In genomic region chr2:74138952-74139323, GRCh38 we compare ENCODE assay signal across 18 cellular contexts. TPM values are rescaled to one million over a fixed set of nuclear protein-coding genes. Genes with fewer than 3 reads are reported as not detected.
DNase-seq lines count a peak whose midpoint lies in the region; ATAC-seq, FAIRE-seq and TF ChIP-seq lines count a peak whose summit lies in the region.
"Had no signal": no experiment of that assay in that cellular context is flagged by ENCODE, and none has a peak within 500 bp of the region (broad histone marks: within the 10 kb centered on the region; RNA-seq: fewer than 3 reads in every experiment).

No MANE protein-coding gene starts in this region.

- H4K91ac ChIP-seq in H1 (replicated peaks; ENCODE audit: insufficient read length, low read length): no peak overlapping the region

- no peak for TF ChIP-seq EP300 in H1 (IDR thresholded peaks at IDR 0.05; ENCODE audit: borderline replicate concordance in 1 of 2, low read depth in 2 of 2, low read length in 2 of 2)

- 0 out of 2 replicates have a peak overlapping the region, but pooled peaks have one; percentile 60 for H2BK5ac ChIP-seq in H1 (ENCODE audit: low read depth, low read length)

- no peak overlapping the region for H2BK120ac ChIP-seq in H1 (replicated peaks; ENCODE audit: low read depth, low read length)

- no peaks in the 10 kb centered on the region for H3K27me3 Mint-ChIP-seq in osteocyte (ENCODE audit: unreplicated experiment)
- H3K27me3 Mint-ChIP-seq: dendritic cell treated with granulocyte-macrophage colony-stimulating factor and Interleukin-4, amounts not matched to agents 40 ng/mL and 50 ng/mL, for 4 days; naive thymus-derived CD8-positive, alpha-beta T cell had no signal

- H3K4me1 Mint-ChIP-seq in osteocyte (ENCODE audit: unreplicated experiment): no peaks in the 10 kb centered on the region

- CTCF ChIA-PET in H1 (lab: Charles Lee; ENCODE audit: partially characterized antibody): interaction anchor here (0.6 to 3.4 kb wide), 36 partner anchors 8 to 293 kb away, joined by 3 to 38 read pairs (median 4); no protein-coding TSS in a partner anchor

- H2BK15ac ChIP-seq in H1 (ENCODE audit: low read length): no peak overlapping the region

- H4K8ac ChIP-seq in H1 (ENCODE audit: extremely low read depth, insufficient read depth, low read length): no peak overlapping the region

- H2BK12ac ChIP-seq in H1 (ENCODE audit: low read depth, low read length): 0 out of 2 replicates have a peak overlapping the region, but pooled peaks have one; percentile 39

- POLR2A ChIA-PET in H1 (lab: Charles Lee; ENCODE audit: partially characterized antibody): interaction anchor here (0.7 to 3.1 kb wide), 12 partner anchors 9 to 122 kb away, joined by 3 to 21 read pairs (median 4); partner anchors contain the start of genes BOLA3 and MTHFD2

- no peak overlapping the region for H3K56ac ChIP-seq in H1 (replicated peaks; ENCODE audit: insufficient read length, low read depth, low read length)

- H4K20me1 ChIP-seq in Loucy (ENCODE audit: insufficient read depth, low read length, poor library complexity, severe bottlenecking): no peaks in the 10 kb centered on the region
- peaks cover 5 to 8% of the 10 kb centered on the region in 2 experiments for H4K20me1 ChIP-seq in H1 (replicated peaks in 1 of 2; ENCODE audit: control insufficient read depth in 1 of 2, insufficient read depth in 2 of 2, low read length in 2 of 2)

- H2BK20ac ChIP-seq in H1 (ENCODE audit: low read length): no peak overlapping the region

- H3K4me3 ChIP-seq in Loucy (ENCODE audit: low read length, poor library complexity, severe bottlenecking) (no peak overlapping the region), H1 (ENCODE audit: extremely low read depth in 1 of 4, insufficient read depth in 2 of 4, low read depth in 3 of 4, low read length in 4 of 4) (no peak overlapping the region)
- H3K4me3 ChIP-seq: SJSA1, suprapubic skin had no signal

- H3K4me1 ChIP-seq in Loucy (ENCODE audit: insufficient read depth, low read length, poor library complexity, severe bottlenecking): peaks cover 15% of the 10 kb centered on the region
- H3K4me1 ChIP-seq in H1 (replicated peaks in 1 of 4; ENCODE audit: control insufficient read depth in 3 of 4, insufficient read depth in 4 of 4, low read length in 3 of 4): no peaks in the 10 kb centered on the region; a peak in 1 of 7 replicates
- H3K4me1 ChIP-seq: SJSA1, suprapubic skin had no signal

- H3K27me3 ChIP-seq in Loucy (ENCODE audit: insufficient read depth, low read length, poor library complexity, severe bottlenecking) (no peaks in the 10 kb centered on the region), H1 (replicated peaks in 1 of 4; ENCODE audit: control insufficient read depth in 3 of 4, extremely low read depth in 1 of 4, insufficient read depth in 3 of 4, low read length in 3 of 4) (no peaks in the 10 kb centered on the region)
- H3K27me3 ChIP-seq: SJSA1, suprapubic skin had no signal

- H3K9ac ChIP-seq in Loucy (ENCODE audit: low read depth, low read length, poor library complexity, severe bottlenecking) (no peak overlapping the region), H1 (replicated peaks in 1 of 4; ENCODE audit: extremely low read depth in 1 of 4, low read depth in 3 of 4, low read length in 3 of 4) (no peak overlapping the region)

- no peak for ATAC-seq in HG03280 (IDR thresholded peaks at IDR 0.05; ENCODE audit: unreplicated experiment)
- ATAC-seq: naive thymus-derived CD8-positive, alpha-beta T cell had no signal

- no peak overlapping the region for H3K27ac Mint-ChIP-seq in osteocyte (ENCODE audit: unreplicated experiment)
- H3K27ac Mint-ChIP-seq: activated T-helper 1 cell treated with anti-CD3 and anti-CD28 coated beads, Interleukin-12 subunit alpha, Interleukin-12 subunit beta, Interleukin-2, Interleukin-4 antibody, amounts not matched to agents 30 ng/mL and 10 ng/mL and 1 ng/mL, durations not matched to agents 14 hours and 24 hours and 36 hours; dendritic cell treated with granulocyte-macrophage colony-stimulating factor and Interleukin-4, amounts not matched to agents 40 ng/mL and 50 ng/mL, for 4 days had no signal

- no peak for TF ChIP-seq POLR2A in H1 (IDR thresholded peaks at IDR 0.05; ENCODE audit: control extremely low read depth in 1 of 2, low read depth in 2 of 2, low read length in 2 of 2)

- H3K9me3 ChIP-seq in Loucy (ENCODE audit: insufficient read depth, low read depth, low read length): no peaks in the 10 kb centered on the region
- no peaks in the 10 kb centered on the region for H3K9me3 ChIP-seq in H1 (ENCODE audit: insufficient read depth in 2 of 2, low read depth in 1 of 2, low read length in 1 of 2)
- H3K9me3 ChIP-seq: suprapubic skin had no signal

- H3K4me2 ChIP-seq in Loucy (ENCODE audit: low read depth, low read length, poor library complexity, severe bottlenecking) (no peak overlapping the region), H1 (ENCODE audit: insufficient read depth in 1 of 2, low read depth in 2 of 2, low read length in 2 of 2) (no peak overlapping the region)

- TF ChIP-seq CTCF in Loucy (conservative IDR thresholded peaks at IDR 0.05; ENCODE audit: low read length) (peak; percentile 30), H1 (IDR thresholded peaks at IDR 0.05; ENCODE audit: control extremely low read depth in 1 of 3, insufficient read depth in 1 of 3, low read depth in 1 of 3, low read length in 3 of 3) (peak; percentile 68 to 73 (median 73)), osteocyte (IDR thresholded peaks at IDR 0.05) (no peak)

- H3K4ac ChIP-seq in H1 (replicated peaks; ENCODE audit: insufficient read length, low read depth, low read length): no peak overlapping the region

- no peaks in the 10 kb centered on the region for H3K23me2 ChIP-seq in H1 (ENCODE audit: low read depth, low read length)

- 71% methylated on average over 11 of the region's 11 CpGs; no CpG with 5 or more reads in 1 of the 2 experiments for WGBS in H1 (ENCODE audit: extremely low coverage in 1 of 2, insufficient coverage in 1 of 2, insufficient read length in 1 of 2, insufficient replicate concordance in 2 of 2, low coverage in 1 of 2, low lambda C conversion rate in 2 of 2, missing lambda C conversion rate in 1 of 2), 2 experiments

- H3K9me2 ChIP-seq in Loucy (replicated peaks; ENCODE audit: low read depth, low read length): no peaks in the 10 kb centered on the region

- peak; percentile 43 to 58; a peak in 3 of 4 replicates for TF ChIP-seq RAD21 in H1 (IDR thresholded peaks at IDR 0.05 in 1 of 2, conservative IDR thresholded peaks at IDR 0.05 in 1 of 2; ENCODE audit: low read depth in 2 of 2, low read length in 2 of 2)

- no peak overlapping the region for H3K23ac ChIP-seq in H1 (ENCODE audit: insufficient read length)

- peaks cover 17% of the 10 kb centered on the region for H3K36me3 Mint-ChIP-seq in osteocyte (ENCODE audit: unreplicated experiment)

- H3F3A ChIP-seq in Loucy (ENCODE audit: low read depth): no peaks in the 10 kb centered on the region

- H2AK5ac ChIP-seq in H1 (ENCODE audit: low read depth, low read length): no peak overlapping the region; the same call in 1 of the 2 replicates

- DNase-seq in NCI-H82 (lab: John Stamatoyannopoulos, UW): peak; percentile 18
- DNase-seq in NCI-H82 treated with DMSO at 0.1 percent for 48 hours (lab: John Stamatoyannopoulos, UW; ENCODE audit: unreplicated experiment): no peak
- DNase-seq in H1 (ENCODE audit: low read depth in 1 of 2, low spot score in 2 of 2): peak in 1 of 2 experiments; percentile 89
- DNase-seq in osteocyte (ENCODE audit: extremely low spot score, unreplicated experiment): peak; percentile 84
- DNase-seq in activated CD4-positive, alpha-beta T cell treated with anti-CD3 and anti-CD28 coated beads for 4 hours: no peak
- DNase-seq in NCI-H2171 (lab: John Stamatoyannopoulos, UW): no peak
- DNase-seq: activated CD4-positive, alpha-beta T cell treated with anti-CD3 and anti-CD28 coated beads, Interleukin-2, amount 50 U/mL, for 4 hours; amniotic stem cell; GDM1; naive thymus-derived CD8-positive, alpha-beta T cell; retina had no signal

- H3K9me3 Mint-ChIP-seq in osteocyte (ENCODE audit: unreplicated experiment): no peaks in the 10 kb centered on the region
- H3K9me3 Mint-ChIP-seq: activated T-helper 1 cell treated with anti-CD3 and anti-CD28 coated beads, Interleukin-12 subunit alpha, Interleukin-12 subunit beta, Interleukin-2, Interleukin-4 antibody, amounts not matched to agents 30 ng/mL and 10 ng/mL and 1 ng/mL, durations not matched to agents 14 hours and 24 hours and 36 hours; dendritic cell treated with granulocyte-macrophage colony-stimulating factor and Interleukin-4, amounts not matched to agents 40 ng/mL and 50 ng/mL, for 4 days; naive thymus-derived CD8-positive, alpha-beta T cell had no signal

- no peak overlapping the region for H3K27ac ChIP-seq in H1 (ENCODE audit: low read depth, low read length)
- H3K27ac ChIP-seq: SJSA1, suprapubic skin had no signal

- H3K36me3 ChIP-seq in Loucy (ENCODE audit: insufficient read depth, low read length) (peaks cover 12% of the 10 kb centered on the region; the same call in 1 of the 2 replicates), H1 (ENCODE audit: control insufficient read depth in 2 of 4, insufficient read depth in 4 of 4, low read length in 3 of 4) (peaks cover 0 to 21% (median 5%) of the 10 kb centered on the region in 4 experiments; a peak in 4 of 8 replicates)

- H3K18ac ChIP-seq in H1 (ENCODE audit: extremely low read depth, low read length): no peak overlapping the region

- no peak for FAIRE-seq in H1 (lab: Jason Lieb, UNC)
- FAIRE-seq: A204.1 had no signal

- H3K79me1 ChIP-seq in H1 (ENCODE audit: low read depth, low read length): peaks cover 2% of the 10 kb centered on the region; the same call in 1 of the 2 replicates

- H3K14ac ChIP-seq in H1 (ENCODE audit: insufficient read length): no peak overlapping the region

- no peak overlapping the region for H2AFZ ChIP-seq in Loucy (ENCODE audit: low read length)
- no peak overlapping the region for H2AFZ ChIP-seq in H1 (ENCODE audit: low read length)

- H3K4me3 Mint-ChIP-seq in osteocyte (ENCODE audit: unreplicated experiment): no peak overlapping the region
- H3K4me3 Mint-ChIP-seq: activated T-helper 1 cell treated with anti-CD3 and anti-CD28 coated beads, Interleukin-12 subunit alpha, Interleukin-12 subunit beta, Interleukin-2, Interleukin-4 antibody, amounts not matched to agents 30 ng/mL and 10 ng/mL and 1 ng/mL, durations not matched to agents 14 hours and 24 hours and 36 hours; dendritic cell treated with granulocyte-macrophage colony-stimulating factor and Interleukin-4, amounts not matched to agents 40 ng/mL and 50 ng/mL, for 4 days; naive thymus-derived CD8-positive, alpha-beta T cell had no signal

- no peak overlapping the region for H4K5ac ChIP-seq in H1 (ENCODE audit: insufficient read length, low read depth, low read length)

- 0 out of 2 replicates have a peak, but pooled peaks cover 5% of the 10 kb centered on the region for H3K79me2 ChIP-seq in Loucy (ENCODE audit: insufficient read depth, low read length)
- no peaks in the 10 kb centered on the region for H3K79me2 ChIP-seq in H1 (ENCODE audit: control insufficient read depth in 1 of 2, insufficient read depth in 2 of 2, low read length in 2 of 2)

RNA-seq across cellular contexts. Expression of gene BOLA3, which starts 8.8 kb away (rescaled TPM):
- 67.3 and 68.6 TPM in 2 replicates for total RNA-seq in H1 (2021; fragmentation: NEBNext Ultra II Directional; extraction: Animal tissue kit (Norgen Biotek cat#: 25700))
- 41.5 and 46.1 TPM in 2 replicates for polyA plus RNA-seq in H1 (2011; rRNA removed)
- 52.0 TPM for polyA plus RNA-seq in H1 (2011; cell fraction: cytosol; rRNA removed)
- 13.3 TPM for polyA plus RNA-seq in H1 (2011; cell fraction: nucleus; rRNA removed)
- polyA plus RNA-seq in H1 (2012, experiment 1 of 2): 42.8 to 64.7 TPM (median 51.8 TPM) in 4 replicates
- 54.5 TPM for polyA plus RNA-seq in H1 (2012, experiment 2 of 2)
- polyA plus RNA-seq in H1 (2013, experiment 1 of 2): 116 TPM
- polyA plus RNA-seq in H1 (2013, experiment 2 of 2): 116 TPM
- polyA minus RNA-seq in H1 (2011; rRNA and poly(A)+ RNA removed): 5.1 and 5.5 TPM in 2 replicates
- 16.7 TPM for polyA minus RNA-seq in H1 (2011; cell fraction: cytosol; rRNA and poly(A)+ RNA removed)
- 26.5 TPM for polyA minus RNA-seq in H1 (2011; cell fraction: nucleus; rRNA and poly(A)+ RNA removed)
- total RNA-seq in osteocyte: 22.4 and 23.1 TPM in 2 replicates

RNA-seq across cellular contexts. Expression of gene MOB1A, which starts 39.7 kb away (rescaled TPM):
- 91.7 and 93.9 TPM in 2 replicates for total RNA-seq in H1 (2021; fragmentation: NEBNext Ultra II Directional; extraction: Animal tissue kit (Norgen Biotek cat#: 25700))
- polyA plus RNA-seq in H1 (2011; rRNA removed): 16.2 and 21.6 TPM in 2 replicates
- 23.6 TPM for polyA plus RNA-seq in H1 (2011; cell fraction: cytosol; rRNA removed)
- 8.9 TPM for polyA plus RNA-seq in H1 (2011; cell fraction: nucleus; rRNA removed)
- polyA plus RNA-seq in H1 (2012, experiment 1 of 2): 20.6 to 48.6 TPM (median 27.5 TPM) in 4 replicates
- 12.7 TPM for polyA plus RNA-seq in H1 (2012, experiment 2 of 2)
- polyA plus RNA-seq in H1 (2013, experiment 1 of 2): 37.4 TPM
- 38.3 TPM for polyA plus RNA-seq in H1 (2013, experiment 2 of 2)
- 31.8 and 53.8 TPM in 2 replicates for polyA minus RNA-seq in H1 (2011; rRNA and poly(A)+ RNA removed)
- polyA minus RNA-seq in H1 (2011; cell fraction: cytosol; rRNA and poly(A)+ RNA removed): 22.6 TPM
- 25.8 TPM for polyA minus RNA-seq in H1 (2011; cell fraction: nucleus; rRNA and poly(A)+ RNA removed)
- 96.1 and 96.3 TPM in 2 replicates for total RNA-seq in osteocyte

RNA-seq across cellular contexts. Expression of gene MTHFD2, which starts 59.5 kb away (rescaled TPM):
- 260 and 291 TPM in 2 replicates for total RNA-seq in H1 (2021; fragmentation: NEBNext Ultra II Directional; extraction: Animal tissue kit (Norgen Biotek cat#: 25700))
- 99.2 and 99.5 TPM in 2 replicates for polyA plus RNA-seq in H1 (2011; rRNA removed)
- 162 TPM for polyA plus RNA-seq in H1 (2011; cell fraction: cytosol; rRNA removed)
- polyA plus RNA-seq in H1 (2011; cell fraction: nucleus; rRNA removed): 126 TPM
- 182 to 218 TPM (median 193 TPM) in 4 replicates for polyA plus RNA-seq in H1 (2012, experiment 1 of 2)
- polyA plus RNA-seq in H1 (2012, experiment 2 of 2): 36.2 TPM
- polyA plus RNA-seq in H1 (2013, experiment 1 of 2): 111 TPM
- 121 TPM for polyA plus RNA-seq in H1 (2013, experiment 2 of 2)
- polyA minus RNA-seq in H1 (2011; rRNA and poly(A)+ RNA removed): 252 and 265 TPM in 2 replicates
- 207 TPM for polyA minus RNA-seq in H1 (2011; cell fraction: cytosol; rRNA and poly(A)+ RNA removed)
- 106 TPM for polyA minus RNA-seq in H1 (2011; cell fraction: nucleus; rRNA and poly(A)+ RNA removed)
- 223 and 242 TPM in 2 replicates for total RNA-seq in osteocyte

Comparison
In these comparisons a context has a peak if more than half of its experiments do, and no peak if none do; other contexts are left out.
1. DNase-seq: peak in NCI-H82 (single experiment) and osteocyte (single experiment); none in NCI-H82 treated with DMSO at 0.1 percent for 48 hours (single experiment), activated CD4-positive, alpha-beta T cell treated with anti-CD3 and anti-CD28 coated beads for 4 hours (0 of 2) and NCI-H2171 (single experiment).